12 cellular contexts compared by ENCODE assay signal in the genomic region with DNA sequence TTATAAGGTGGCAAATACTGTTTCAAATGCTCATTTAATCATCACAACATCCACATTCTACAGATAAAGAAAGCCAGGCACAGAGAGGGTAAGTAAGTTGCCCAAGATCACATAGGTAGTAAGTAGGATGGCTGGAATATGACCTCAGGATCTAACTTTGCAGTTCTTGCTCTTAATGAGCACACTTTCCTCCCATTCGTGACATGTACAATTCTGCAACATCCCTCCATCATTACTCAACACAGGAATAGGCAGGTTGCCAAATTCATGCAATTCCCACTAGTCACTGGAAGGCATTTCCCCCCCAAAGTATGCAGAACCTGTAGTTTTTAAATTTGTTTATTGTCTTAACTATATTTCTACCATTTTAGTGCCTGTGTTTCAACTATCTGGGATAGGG.
A peak's percentile ranks its signal among the peaks of the same experiment; 100 is the strongest.
DNase-seq lines count a peak whose midpoint lies in the region; ATAC-seq and FAIRE-seq lines count a peak whose summit lies in the region.
"Had no signal": no experiment of that assay in that cellular context is flagged by ENCODE, and none has a peak within 500 bp of the region (broad histone marks: within the 10 kb centered on the region; RNA-seq: fewer than 3 reads in every experiment).

No MANE protein-coding gene starts in this region.

- no peak overlapping the region for H2AK5ac ChIP-seq in neuronal stem cell (ENCODE audit: low read depth, low read length)

- H3K4me3 ChIP-seq in neuronal stem cell (ENCODE audit: low read length in 2 of 2) = no peak overlapping the region
- H3K4me3 ChIP-seq: prostate gland had no signal

- no peak overlapping the region for H4K8ac ChIP-seq in neuronal stem cell (ENCODE audit: low read depth, low read length)

- peak overlapping the region; percentile 47 for H2AFZ ChIP-seq in neuronal stem cell (ENCODE audit: low read length)

- no peaks in the 10 kb centered on the region for H3K27me3 ChIP-seq in neuronal stem cell (ENCODE audit: control insufficient read depth in 3 of 3, insufficient read depth in 3 of 3, low read depth in 1 of 3, low read length in 3 of 3)

- H3K4ac ChIP-seq in neuronal stem cell (ENCODE audit: low read length) = no peak overlapping the region

- ATAC-seq in left colon = no peak

- H3K14ac ChIP-seq in neuronal stem cell (ENCODE audit: low read length) = no peak overlapping the region

- in situ Hi-C loops in KBM-7 (cut with MboI; ENCODE audit: low pct_unique_long_range_greater_than_20kb, low sequenced_read_pairs) = no loop called here

- no peak overlapping the region for H3K23ac ChIP-seq in neuronal stem cell (ENCODE audit: low read depth, low read length, poor library complexity)

- no peak overlapping the region for H3K27ac ChIP-seq in neuronal stem cell (replicated peaks; ENCODE audit: low read length)
- H3K27ac ChIP-seq: prostate gland had no signal

- peak; percentile 63 for DNase-seq in AG08395 (ENCODE audit: low spot score)
- DNase-seq in HS-5 (ENCODE audit: low read depth) = peak; percentile 14
- DNase-seq in dedifferentiated amniotic fluid mesenchymal stem cell (ENCODE audit: extremely low spot score) = peak; percentile 43
- no peak for DNase-seq in neuronal stem cell (ENCODE audit: low spot score)
- DNase-seq in NK-92 (lab: John Stamatoyannopoulos, UW; ENCODE audit: unreplicated experiment) = no peak
- DNase-seq in left colon = no peak
- no peak for DNase-seq in RCC 7860 (ENCODE audit: low spot score)
- DNase-seq in KBM-7 = no peak
- DNase-seq: activated CD4-positive, CD25-positive, alpha-beta regulatory T cell treated with anti-CD3 and anti-CD28 coated beads, Interleukin-2, amount 50 U/mL, for 72 hours; Caco-2; SIG-M5 had no signal

- no peak overlapping the region for H3K4me2 ChIP-seq in neuronal stem cell (ENCODE audit: insufficient read depth, low read length, poor library complexity, severe bottlenecking)

- H3K9ac ChIP-seq in neuronal stem cell (ENCODE audit: low read depth, low read length, poor library complexity) = no peak overlapping the region

- H3K9me3 ChIP-seq in neuronal stem cell (replicated peaks in 1 of 2; ENCODE audit: control insufficient read depth in 2 of 2, insufficient read depth in 1 of 2, low read depth in 1 of 2, low read length in 2 of 2) = no peaks in the 10 kb centered on the region
- H3K9me3 ChIP-seq: Caco-2, prostate gland had no signal

- no CpG with 5 or more reads among the region's 1 CpG for WGBS in neuronal stem cell (ENCODE audit: extremely low coverage in 2 of 2, insufficient read length in 2 of 2, insufficient replicate concordance in 1 of 2), 2 donors

- no peaks in the 10 kb centered on the region for H3K79me1 ChIP-seq in neuronal stem cell (ENCODE audit: low read depth, low read length)

- H3K4me1 ChIP-seq in neuronal stem cell (ENCODE audit: control insufficient read depth in 2 of 2, insufficient read depth in 1 of 2, low read depth in 1 of 2, low read length in 2 of 2) = peaks cover 10 to 13% of the 10 kb centered on the region in 2 donors
- H3K4me1 ChIP-seq: Caco-2, prostate gland had no signal

- no peak for FAIRE-seq in RCC 7860 (lab: Jason Lieb, UNC)

- intact Hi-C loops in left colon (cut with DNase I, micrococcal nuclease) = no loop called here

- no peak overlapping the region for H2BK15ac ChIP-seq in neuronal stem cell (ENCODE audit: low read length)

- no peak overlapping the region for H3K18ac ChIP-seq in neuronal stem cell (ENCODE audit: low read length)

- H4K91ac ChIP-seq in neuronal stem cell (ENCODE audit: low read depth, low read length, poor library complexity) = no peak overlapping the region

- H2BK120ac ChIP-seq in neuronal stem cell (ENCODE audit: low read depth, low read length) = no peak overlapping the region

- no peaks in the 10 kb centered on the region for H3K36me3 ChIP-seq in neuronal stem cell (replicated peaks in 1 of 2; ENCODE audit: control insufficient read depth in 2 of 2, insufficient read depth in 2 of 2, low read length in 2 of 2)
- H3K36me3 ChIP-seq: prostate gland had no signal

- no peak overlapping the region for H2BK5ac ChIP-seq in neuronal stem cell (ENCODE audit: low read length)

- H2BK12ac ChIP-seq in neuronal stem cell (ENCODE audit: low read length) = no peak overlapping the region

Comparison
In these comparisons a context has a peak if more than half of its experiments do, and no peak if none do; other contexts are left out.
1. DNase-seq: peak in AG08395 (single experiment), HS-5 (single experiment) and dedifferentiated amniotic fluid mesenchymal stem cell (single experiment); none in neuronal stem cell (single experiment), NK-92 (single experiment), left colon (0 of 2), RCC 7860 (single experiment) and KBM-7 (single experiment).